In genomic region chr16:709651-710499, GRCh38 we compare ENCODE assay signal across 9 cellular contexts. TPM values are rescaled to one million over a fixed set of nuclear protein-coding genes. Genes with fewer than 3 reads are reported as not detected.
DNase-seq lines count a peak whose midpoint lies in the region; ATAC-seq and TF ChIP-seq lines count a peak whose summit lies in the region.
"Had no signal": no experiment of that assay in that cellular context is flagged by ENCODE, and none has a peak within 500 bp of the region (broad histone marks: within the 10 kb centered on the region; RNA-seq: fewer than 3 reads in every experiment).

No MANE protein-coding gene starts in this region.

- H3K27me3 ChIP-seq in A673 (replicated peaks; ENCODE audit: insufficient read depth, low read depth, low read length, poor library complexity) (peaks cover 25% of the 10 kb centered on the region), PC-3 (ENCODE audit: low read length) (peaks cover 28% of the 10 kb centered on the region), stomach (peaks cover 44 to 93% (median 69%) of the 10 kb centered on the region in 3 donors), esophagus squamous epithelium (peaks cover 10 to 84% (median 37%) of the 10 kb centered on the region in 4 donors)

- no peak for TF ChIP-seq CTCF in A673 (conservative IDR thresholded peaks at IDR 0.05; ENCODE audit: low read depth, low read length)
- TF ChIP-seq CTCF in PC-3 (conservative IDR thresholded peaks at IDR 0.05; ENCODE audit: low read depth, low read length) = 0 out of 2 replicates have a peak, but pooled peaks have one; percentile 12
- TF ChIP-seq CTCF in foreskin fibroblast (IDR thresholded peaks at IDR 0.05; ENCODE audit: low read depth, low read length) = no peak
- TF ChIP-seq CTCF in stomach (IDR thresholded peaks at IDR 0.05) = no peak
- no peak for TF ChIP-seq CTCF in esophagus squamous epithelium (IDR thresholded peaks at IDR 0.05)

- intact Hi-C loops in A673 (cut with micrococcal nuclease; ENCODE audit: unreplicated experiment) (loop anchor here (5.0 to 10.0 kb wide), 2 partner anchors 77 to 345 kb away; partner anchors contain the start of genes CHTF18 and RPUSD1), PC-3 (cut with micrococcal nuclease) (loop anchor here (10.0 kb wide), 1 partner anchor 75 kb away; the partner anchor contains the start of genes CHTF18 and RPUSD1), stomach (cut with DNase I; ENCODE audit: low total_unique reads) (loop anchor here (5.0 kb wide), 2 partner anchors 72 to 342 kb away; no protein-coding TSS in a partner anchor), esophagus squamous epithelium (cut with DNase I) (loop anchor here (5.0 kb wide), 1 partner anchor 77 kb away; the partner anchor contains the start of genes CHTF18 and RPUSD1)

- H3K9me2 ChIP-seq in PC-3 (replicated peaks; ENCODE audit: low read length) = no peaks in the 10 kb centered on the region

- CTCF ChIA-PET in A673 (lab: Charles Lee) (interaction anchor here (0.5 to 2.2 kb wide), 2 partner anchors 10 to 90 kb away, joined by 3 to 8 read pairs; no protein-coding TSS in a partner anchor), HEK293T (lab: Yijun Ruan, JAX) (interaction anchor here (0.7 to 2.0 kb wide), 4 partner anchors 11 to 75 kb away, joined by 3 to 7 read pairs (median 5); partner anchors contain the start of genes ANTKMT and CCDC78), PC-3 (lab: Charles Lee) (interaction anchor here (0.6 kb wide), 1 partner anchor 100 kb away, joined by 4 read pairs; no protein-coding TSS in a partner anchor)

- H4K20me1 ChIP-seq in PC-3 (ENCODE audit: low read length) = no peaks in the 10 kb centered on the region

- no peak for ATAC-seq in PC-3

- no peak overlapping the region for H3K9ac ChIP-seq in PC-3 (ENCODE audit: low read length)

- no peak overlapping the region for H3K27ac ChIP-seq in A673 (ENCODE audit: low read depth, low read length, poor library complexity, severe bottlenecking)
- no peak overlapping the region for H3K27ac ChIP-seq in PC-3 (ENCODE audit: low read length)
- no peak overlapping the region for H3K27ac ChIP-seq in stomach
- H3K27ac ChIP-seq in esophagus squamous epithelium = no peak overlapping the region
- H3K27ac ChIP-seq: VCaP had no signal

- H3K9me3 ChIP-seq in A673 (ENCODE audit: low read depth, low read length, poor library complexity, severe bottlenecking) = no peaks in the 10 kb centered on the region
- H3K9me3 ChIP-seq in PC-3 (ENCODE audit: low read length) = no peaks in the 10 kb centered on the region
- H3K9me3 ChIP-seq in stomach = no peaks in the 10 kb centered on the region
- H3K9me3 ChIP-seq in esophagus squamous epithelium = no peaks in the 10 kb centered on the region

- 13 to 22% (median 20%) methylated on average over 14 to 29 of the region's 29 CpGs for WGBS in stomach, 5 donors
- WGBS in esophagus squamous epithelium, 2 donors = 20 to 42% methylated on average over 7 to 15 of the region's 29 CpGs

- peak; percentile 87 for DNase-seq in A673 (ENCODE audit: low spot score)
- DNase-seq in HEK293T (ENCODE audit: extremely low spot score) = peak; percentile 69
- peak; percentile 54 for DNase-seq in PC-3
- DNase-seq in foreskin fibroblast = peak; percentile 78 to 91
- no peak for DNase-seq in stomach
- DNase-seq in dedifferentiated amniotic fluid mesenchymal stem cell (ENCODE audit: extremely low spot score) = no peak
- no peak for DNase-seq in esophagus squamous epithelium (lab: John Stamatoyannopoulos, UW)
- no peak for DNase-seq in NOMO-1 treated with dmso at 0.1 percent for 144 hours (lab: John Stamatoyannopoulos, UW; ENCODE audit: unreplicated experiment)

- H3K79me2 ChIP-seq in PC-3 (ENCODE audit: low read length) = no peaks in the 10 kb centered on the region

- no peak overlapping the region for H3K4me2 ChIP-seq in PC-3 (ENCODE audit: low read length)

- H3K4me3 ChIP-seq in A673 (ENCODE audit: low read depth, low read length, poor library complexity, severe bottlenecking) (no peak overlapping the region), PC-3 (ENCODE audit: low read length) (no peak overlapping the region), foreskin fibroblast (ENCODE audit: low read depth in 1 of 2, low read length in 2 of 2) (no peak overlapping the region), stomach (no peak overlapping the region), esophagus squamous epithelium (no peak overlapping the region)

- H3K4me1 ChIP-seq in A673 (ENCODE audit: insufficient read depth, low read length, poor library complexity, severe bottlenecking) (no peaks in the 10 kb centered on the region), PC-3 (ENCODE audit: insufficient read depth, low read length) (peaks cover 16% of the 10 kb centered on the region), stomach (peaks cover 12 to 44% (median 32%) of the 10 kb centered on the region in 4 donors), esophagus squamous epithelium (peaks cover 22 to 79% (median 23%) of the 10 kb centered on the region in 3 donors)

- TF ChIP-seq POLR2A in stomach (IDR thresholded peaks at IDR 0.05) (no peak), esophagus squamous epithelium (IDR thresholded peaks at IDR 0.05) (no peak)

- H3K36me3 ChIP-seq in A673 (ENCODE audit: insufficient read depth, low read length, poor library complexity, severe bottlenecking) = no peaks in the 10 kb centered on the region
- no peaks in the 10 kb centered on the region for H3K36me3 ChIP-seq in PC-3 (ENCODE audit: low read depth, low read length)
- H3K36me3 ChIP-seq in stomach = no peaks in the 10 kb centered on the region
- no peaks in the 10 kb centered on the region for H3K36me3 ChIP-seq in esophagus squamous epithelium

- TF ChIP-seq EP300 in stomach (IDR thresholded peaks at IDR 0.05) = no peak

- no peaks in the 10 kb centered on the region for H3F3A ChIP-seq in PC-3 (ENCODE audit: low read length, unreplicated experiment)

- POLR2A ChIA-PET in A673 (lab: Charles Lee; ENCODE audit: low non-redundant PET) (interaction anchor here (0.7 kb wide), 1 partner anchor 30 kb away, joined by 4 read pairs; no protein-coding TSS in a partner anchor), HEK293T (lab: Yijun Ruan, JAX) (interaction anchor here (0.6 to 1.8 kb wide), 6 partner anchors 10 to 78 kb away, joined by 3 to 7 read pairs (median 4); partner anchors contain the start of genes ANTKMT, CCDC78, HAGHL and JMJD8), PC-3 (lab: Charles Lee; ENCODE audit: unreplicated experiment) (no interaction called here)

- BruUV-seq in A673 (replicated peaks; lab: Mats Ljungman, UMichigan) = no TSS peak
- BruUV-seq in PC-3 (replicated peaks; lab: Mats Ljungman, UMichigan) = no TSS peak

- H2AFZ ChIP-seq in PC-3 (ENCODE audit: low read length) = no peak overlapping the region

TF ChIP-seq in HEK293T, 16 proteins besides CTCF, POLR2A, EP300 and RAD21:
- TF ChIP-seq SUZ12 (IDR thresholded peaks at IDR 0.05) = no peak
- TF ChIP-seq BHLHE40 (IDR thresholded peaks at IDR 0.05; ENCODE audit: borderline replicate concordance) = no peak
- no peak for TF ChIP-seq NFRKB (IDR thresholded peaks at IDR 0.05)
- no peak for TF ChIP-seq TARDBP (IDR thresholded peaks at IDR 0.05)
- TF ChIP-seq FOXM1 (IDR thresholded peaks at IDR 0.05; ENCODE audit: borderline replicate concordance) = no peak
- TF ChIP-seq HDGF (IDR thresholded peaks at IDR 0.05; ENCODE audit: borderline replicate concordance) = no peak
- no peak for TF ChIP-seq PKNOX1 (IDR thresholded peaks at IDR 0.05)
- TF ChIP-seq L3MBTL2 (conservative IDR thresholded peaks at IDR 0.05) = no peak
- TF ChIP-seq CTBP1 (IDR thresholded peaks at IDR 0.05; ENCODE audit: borderline replicate concordance) = no peak
- TF ChIP-seq FOXA1 (IDR thresholded peaks at IDR 0.05) = no peak
- no peak for TF ChIP-seq ELF4 (IDR thresholded peaks at IDR 0.05)
- no peak for TF ChIP-seq FOXK2 (IDR thresholded peaks at IDR 0.05)
- no peak for TF ChIP-seq ZNF384 (IDR thresholded peaks at IDR 0.05)
- no peak for TF ChIP-seq ARNT (IDR thresholded peaks at IDR 0.05)

RNA-seq across cellular contexts. Expression of gene FBXL16, which starts 4.3 kb away (rescaled TPM):
- total RNA-seq in A673 (2021) (1.1 and 2.7 TPM in 2 replicates), PC-3 (2014; rRNA removed) (4.3 and 7.5 TPM in 2 replicates), stomach (under 1 TPM in 2 of 5 donors, not detected in 3; 0.37 to 0.72 TPM), esophagus squamous epithelium (1 to 10 TPM; 2.2 to 8.4 (median 3.7) TPM)
- polyA plus RNA-seq in stomach = 1 to 10 TPM in 2 of 3 donors, under 1 TPM in 1; 0.61 to 3.6 (median 1.3) TPM

RNA-seq across cellular contexts. Expression of gene METRN, which starts 5.0 kb away (rescaled TPM):
- total RNA-seq in A673 (2021) (0.86 and 1.8 TPM in 2 replicates), PC-3 (2014; rRNA removed) (314 and 320 TPM in 2 replicates), stomach (10 to 100 TPM in 4 of 5 donors, 1 to 10 TPM in 1; 7.1 to 79.7 (median 20.4) TPM), esophagus squamous epithelium (10 to 100 TPM in 2 of 4 donors, 1 to 10 TPM in 2; 4.2 to 12.7 (median 8.8) TPM)
- polyA plus RNA-seq in stomach = 10 to 100 TPM; 36.9 to 45.8 (median 39.4) TPM

RNA-seq across cellular contexts. Expression of gene ANTKMT, which starts 11.1 kb away (rescaled TPM):
- 21.2 and 26.0 TPM in 2 replicates for total RNA-seq in A673 (2021)
- total RNA-seq in PC-3 (2014; rRNA removed) = 77.3 and 79.0 TPM in 2 replicates
- 100 to 1,000 TPM in 1 of 5 donors, 10 to 100 TPM in 3, 1 to 10 TPM in 1; 9.7 to 602 (median 44.9) TPM for total RNA-seq in stomach
- polyA plus RNA-seq in stomach = 10 to 100 TPM; 35.9 to 65.0 (median 58.0) TPM
- 10 to 100 TPM; 11.6 to 29.1 (median 24.2) TPM for total RNA-seq in esophagus squamous epithelium

RNA-seq across cellular contexts. Expression of gene CCDC78, which starts 16.4 kb away (rescaled TPM):
- 0.28 and 1.4 TPM in 2 replicates for total RNA-seq in A673 (2021)
- total RNA-seq in PC-3 (2014; rRNA removed) = 3.3 and 5.8 TPM in 2 replicates
- total RNA-seq in stomach = 10 to 100 TPM in 1 of 5 donors, 1 to 10 TPM in 1, not detected in 3; 1.3 to 14.3 TPM
- polyA plus RNA-seq in stomach = 1 to 10 TPM in 2 of 3 donors, not detected in 1; 1.3 to 1.7 TPM
- total RNA-seq in esophagus squamous epithelium = 1 to 10 TPM in 1 of 4 donors, under 1 TPM in 3; under 0.01 to 1.0 (median 0.47) TPM

RNA-seq across cellular contexts. Expression of gene HAGHL, which starts 17.0 kb away (rescaled TPM):
- 2.5 and 3.5 TPM in 2 replicates for total RNA-seq in A673 (2021)
- 16.4 and 19.4 TPM in 2 replicates for total RNA-seq in PC-3 (2014; rRNA removed)
- 10 to 100 TPM in 1 of 5 donors, 1 to 10 TPM in 2, not detected in 2; 3.3 to 19.9 (median 4.0) TPM for total RNA-seq in stomach
- polyA plus RNA-seq in stomach = 1 to 10 TPM; 3.1 to 7.9 (median 3.7) TPM
- 1 to 10 TPM in 3 of 4 donors, not detected in 1; 1.7 to 5.7 (median 4.8) TPM for total RNA-seq in esophagus squamous epithelium

Comparison
In these comparisons a context has a peak if more than half of its experiments do, and no peak if none do; other contexts are left out.
1. DNase-seq: peak in A673 (single experiment), HEK293T (single experiment), PC-3 (single experiment) and foreskin fibroblast (2 of 2); none in stomach (single experiment), dedifferentiated amniotic fluid mesenchymal stem cell (single experiment), esophagus squamous epithelium (single experiment) and NOMO-1 treated with dmso at 0.1 percent for 144 hours (single experiment).